Comparison of ENCODE assay signal across 15 cellular contexts in genomic region chr13:41919031-41919740, GRCh38. TPM values are rescaled to one million over a fixed set of nuclear protein-coding genes. Genes with fewer than 3 reads are reported as not detected.
A peak's percentile ranks its signal among the peaks of the same experiment; 100 is the strongest.
DNase-seq lines count a peak whose midpoint lies in the region; FAIRE-seq and TF ChIP-seq lines count a peak whose summit lies in the region.
"Had no signal": no experiment of that assay in that cellular context is flagged by ENCODE, and none has a peak within 500 bp of the region (broad histone marks: within the 10 kb centered on the region; RNA-seq: fewer than 3 reads in every experiment).

No MANE protein-coding gene starts in this region.

- no peak overlapping the region for H3K56ac ChIP-seq in H1 (replicated peaks; ENCODE audit: insufficient read length, low read depth, low read length)

- H2BK5ac ChIP-seq in H1 (ENCODE audit: low read depth, low read length) (no peak overlapping the region), trophoblast cell (ENCODE audit: low read depth, low read length, poor library complexity) (no peak overlapping the region)

- no peak for TF ChIP-seq EP300 in H1 (IDR thresholded peaks at IDR 0.05; ENCODE audit: borderline replicate concordance in 1 of 2, low read depth in 2 of 2, low read length in 2 of 2)

- peaks cover 7% of the 10 kb centered on the region for H3K36me3 ChIP-seq in OCI-LY7 (ENCODE audit: insufficient read depth, low read length)
- no peaks in the 10 kb centered on the region; a peak in 1 of 8 replicates for H3K36me3 ChIP-seq in H1 (ENCODE audit: control insufficient read depth in 2 of 4, insufficient read depth in 4 of 4, low read length in 3 of 4)
- H3K36me3 ChIP-seq in trophoblast cell (ENCODE audit: control insufficient read depth in 1 of 2, insufficient read depth in 2 of 2, low read length in 2 of 2), result no peaks in the 10 kb centered on the region
- H3K36me3 ChIP-seq: suprapubic skin had no signal

- H4K20me1 ChIP-seq in OCI-LY7 (ENCODE audit: insufficient read depth, low read length), result 0 out of 2 replicates have a peak, but pooled peaks cover 3% of the 10 kb centered on the region
- no peaks in the 10 kb centered on the region for H4K20me1 ChIP-seq in H1 (replicated peaks in 1 of 2; ENCODE audit: control insufficient read depth in 1 of 2, insufficient read depth in 2 of 2, low read length in 2 of 2)

- H3K27ac ChIP-seq in OCI-LY7 (ENCODE audit: low read depth, low read length, poor library complexity, severe bottlenecking) (peak overlapping the region; percentile 41), H1 (ENCODE audit: low read depth, low read length) (no peak overlapping the region), trophoblast cell (ENCODE audit: low read depth, low read length) (no peak overlapping the region)
- H3K27ac ChIP-seq: 22Rv1, GM23248, suprapubic skin had no signal

- no peaks in the 10 kb centered on the region; the same call in 1 of the 2 replicates for H3K23me2 ChIP-seq in H1 (ENCODE audit: low read depth, low read length)

- DNase-seq in DMS 273 (lab: John Stamatoyannopoulos, UW; ENCODE audit: unreplicated experiment), result peak; percentile 3
- DNase-seq in DMS 273 treated with DMSO at 0.1 percent for 48 hours (lab: John Stamatoyannopoulos, UW), result no peak
- DNase-seq in OCI-LY7 (ENCODE audit: low spot score), result peak; percentile 29
- DNase-seq in H1 (ENCODE audit: low read depth in 1 of 2, low spot score in 2 of 2), result no peak
- no peak for DNase-seq in trophoblast cell
- DNase-seq in NCI-H526 (lab: John Stamatoyannopoulos, UW), result no peak
- no peak for DNase-seq in ACHN
- DNase-seq in RKO (ENCODE audit: low spot score), result no peak
- DNase-seq: CD4-positive, CD25-positive, alpha-beta regulatory T cell; endodermal cell; GM23248; NCI-H1930; NCI-H524 treated with DMSO at 0.1 percent for 48 hours had no signal

- H2BK12ac ChIP-seq in H1 (ENCODE audit: low read depth, low read length), result 0 out of 2 replicates have a peak overlapping the region, but pooled peaks have one; percentile 27
- no peak overlapping the region for H2BK12ac ChIP-seq in trophoblast cell (ENCODE audit: low read length)

- H3K4me3 ChIP-seq in OCI-LY7 (ENCODE audit: low read depth, low read length, poor library complexity, severe bottlenecking) (peak overlapping the region; percentile 14), H1 (ENCODE audit: extremely low read depth in 1 of 4, insufficient read depth in 2 of 4, low read depth in 3 of 4, low read length in 4 of 4) (no peak overlapping the region), trophoblast cell (ENCODE audit: low read depth, low read length) (no peak overlapping the region)
- H3K4me3 ChIP-seq: GM23248, suprapubic skin had no signal

- H3K4me1 ChIP-seq in OCI-LY7 (ENCODE audit: insufficient read depth, low read length, poor library complexity, severe bottlenecking), result peaks cover 60% of the 10 kb centered on the region
- H3K4me1 ChIP-seq in H1 (replicated peaks in 1 of 4; ENCODE audit: control insufficient read depth in 3 of 4, insufficient read depth in 4 of 4, low read length in 3 of 4), result peaks cover 0 to 4% (median 0%) of the 10 kb centered on the region in 4 experiments; a peak in 1 of 7 replicates
- H3K4me1 ChIP-seq in trophoblast cell (ENCODE audit: control insufficient read depth in 1 of 2, insufficient read depth in 2 of 2, low read length in 2 of 2), result no peaks in the 10 kb centered on the region

- intact Hi-C loops in OCI-LY7 (cut with micrococcal nuclease; ENCODE audit: unreplicated experiment), result loop anchor here (5.0 to 10.0 kb wide), 3 partner anchors 356 to 457 kb away; partner anchors contain the start of gene AKAP11

- H2AK5ac ChIP-seq in H1 (ENCODE audit: low read depth, low read length), result peak overlapping the region; percentile 19; the same call in 1 of the 2 replicates
- no peak overlapping the region for H2AK5ac ChIP-seq in trophoblast cell (ENCODE audit: low read length)

- H3K9me3 ChIP-seq in OCI-LY7 (ENCODE audit: low read length) (0 out of 2 replicates have a peak, but pooled peaks cover 6% of the 10 kb centered on the region), H1 (ENCODE audit: insufficient read depth in 2 of 2, low read depth in 1 of 2, low read length in 1 of 2) (no peaks in the 10 kb centered on the region), trophoblast cell (ENCODE audit: insufficient read depth, low read depth, low read length) (no peaks in the 10 kb centered on the region)

- no peak overlapping the region for H2BK20ac ChIP-seq in H1 (ENCODE audit: low read length)

- in situ Hi-C loops in ACHN (cut with HindIII; ENCODE audit: low pct_ligation_motif_present, low pct_unique_long_range_greater_than_20kb, low sequenced_read_pairs), result no loop called here

- no peak overlapping the region for H2BK15ac ChIP-seq in H1 (ENCODE audit: low read length)

- H4K8ac ChIP-seq in H1 (ENCODE audit: extremely low read depth, insufficient read depth, low read length) (peak overlapping the region; percentile 16; the same call in 1 of the 2 replicates), trophoblast cell (ENCODE audit: low read depth, low read length) (no peak overlapping the region)

- 83% methylated on average over 3 of the region's 3 CpGs; no CpG with 5 or more reads in 1 of the 2 experiments for WGBS in H1 (ENCODE audit: extremely low coverage in 1 of 2, insufficient coverage in 1 of 2, insufficient read length in 1 of 2, insufficient replicate concordance in 2 of 2, low coverage in 1 of 2, low lambda C conversion rate in 2 of 2, missing lambda C conversion rate in 1 of 2), 2 experiments
- WGBS in trophoblast cell (ENCODE audit: extremely low coverage, insufficient coverage, insufficient read length), result no CpG with 5 or more reads among the region's 3 CpGs

- TF ChIP-seq POLR2A in H1 (IDR thresholded peaks at IDR 0.05; ENCODE audit: control extremely low read depth in 1 of 2, low read depth in 2 of 2, low read length in 2 of 2), result no peak

- no peak overlapping the region for H3K23ac ChIP-seq in H1 (ENCODE audit: insufficient read length)
- no peak overlapping the region for H3K23ac ChIP-seq in trophoblast cell (ENCODE audit: low read length)

- FAIRE-seq in H1 (lab: Jason Lieb, UNC), result no peak

- CTCF ChIA-PET in OCI-LY7 (lab: Charles Lee; ENCODE audit: unreplicated experiment), result interaction anchor here (1.4 kb wide), 1 partner anchor 129 kb away, joined by 3 read pairs; the partner anchor contains the start of gene DGKH
- CTCF ChIA-PET in H1 (lab: Charles Lee; ENCODE audit: partially characterized antibody), result interaction anchor here (0.6 to 1.3 kb wide), 6 partner anchors 9 to 414 kb away, joined by 3 to 5 read pairs (median 3); no protein-coding TSS in a partner anchor

- H3K79me1 ChIP-seq in H1 (ENCODE audit: low read depth, low read length), result no peaks in the 10 kb centered on the region; the same call in 1 of the 2 replicates
- no peaks in the 10 kb centered on the region for H3K79me1 ChIP-seq in trophoblast cell (ENCODE audit: low read length)

- H3K18ac ChIP-seq in H1 (ENCODE audit: extremely low read depth, low read length) (no peak overlapping the region), trophoblast cell (ENCODE audit: low read length) (no peak overlapping the region)

- H3K14ac ChIP-seq in H1 (ENCODE audit: insufficient read length) (no peak overlapping the region), trophoblast cell (ENCODE audit: low read length) (no peak overlapping the region)

- no peaks in the 10 kb centered on the region for H3K27me3 ChIP-seq in H1 (replicated peaks in 1 of 4; ENCODE audit: control insufficient read depth in 3 of 4, extremely low read depth in 1 of 4, insufficient read depth in 3 of 4, low read length in 3 of 4)
- H3K27me3 ChIP-seq in trophoblast cell (ENCODE audit: insufficient read depth, low read length), result no peaks in the 10 kb centered on the region
- H3K27me3 ChIP-seq: suprapubic skin had no signal

- POLR2A ChIA-PET in OCI-LY7 (lab: Charles Lee), result interaction anchor here (0.6 to 2.4 kb wide), 7 partner anchors 8 to 928 kb away, joined by 3 to 9 read pairs (median 5); partner anchors contain the start of gene VWA8
- POLR2A ChIA-PET in H1 (lab: Charles Lee; ENCODE audit: partially characterized antibody), result no interaction called here

- H2AFZ ChIP-seq in OCI-LY7 (ENCODE audit: low read length), result no peak overlapping the region
- H2AFZ ChIP-seq in H1 (ENCODE audit: low read length), result no peak overlapping the region
- no peak overlapping the region for H2AFZ ChIP-seq in trophoblast cell (ENCODE audit: insufficient read depth, low read length, poor library complexity)
- H2AFZ ChIP-seq: GM23248 had no signal

- H4K12ac ChIP-seq in trophoblast cell (ENCODE audit: low read depth, low read length), result no peak overlapping the region

- TF ChIP-seq CTCF in OCI-LY7 (conservative IDR thresholded peaks at IDR 0.05; ENCODE audit: low read length), result no peak
- TF ChIP-seq CTCF in H1 (IDR thresholded peaks at IDR 0.05; ENCODE audit: control extremely low read depth in 1 of 3, insufficient read depth in 1 of 3, low read depth in 1 of 3, low read length in 3 of 3), result no peak

- H3K4me2 ChIP-seq in OCI-LY7 (ENCODE audit: low read length), result peak overlapping the region; percentile 45
- H3K4me2 ChIP-seq in H1 (ENCODE audit: insufficient read depth in 1 of 2, low read depth in 2 of 2, low read length in 2 of 2), result no peak overlapping the region
- no peak overlapping the region for H3K4me2 ChIP-seq in trophoblast cell (ENCODE audit: low read length)

- no peak overlapping the region for H4K5ac ChIP-seq in H1 (ENCODE audit: insufficient read length, low read depth, low read length)

- H3K9ac ChIP-seq in H1 (replicated peaks in 1 of 4; ENCODE audit: extremely low read depth in 1 of 4, low read depth in 3 of 4, low read length in 3 of 4), result no peak overlapping the region
- peak overlapping the region; percentile 9 for H3K9ac ChIP-seq in trophoblast cell (ENCODE audit: low read length)
- H3K9ac ChIP-seq: GM23248 had no signal

- H4K91ac ChIP-seq in H1 (replicated peaks; ENCODE audit: insufficient read length, low read length) (no peak overlapping the region), trophoblast cell (ENCODE audit: low read depth, low read length) (no peak overlapping the region)

- TF ChIP-seq RAD21 in H1 (IDR thresholded peaks at IDR 0.05 in 1 of 2, conservative IDR thresholded peaks at IDR 0.05 in 1 of 2; ENCODE audit: low read depth in 2 of 2, low read length in 2 of 2), result no peak

- H3K4ac ChIP-seq in H1 (replicated peaks; ENCODE audit: insufficient read length, low read depth, low read length) (no peak overlapping the region), trophoblast cell (ENCODE audit: low read depth, low read length) (no peak overlapping the region)

- H3K9me2 ChIP-seq in OCI-LY7 (ENCODE audit: insufficient read depth, low read length), result no peaks in the 10 kb centered on the region

- H3K79me2 ChIP-seq in OCI-LY7 (ENCODE audit: insufficient read depth, low read depth, low read length) (peaks cover 50% of the 10 kb centered on the region), H1 (ENCODE audit: control insufficient read depth in 1 of 2, insufficient read depth in 2 of 2, low read length in 2 of 2) (peaks cover 0 to 7% of the 10 kb centered on the region in 2 experiments; a peak in 1 of 4 replicates), trophoblast cell (ENCODE audit: control insufficient read depth, insufficient read depth, low read length, poor library complexity) (no peaks in the 10 kb centered on the region)

- H2BK120ac ChIP-seq in H1 (replicated peaks; ENCODE audit: low read depth, low read length) (no peak overlapping the region), trophoblast cell (ENCODE audit: insufficient read depth, low read length, poor library complexity) (no peak overlapping the region)

- BruUV-seq in OCI-LY7 (replicated peaks; lab: Mats Ljungman, UMichigan), result no TSS peak

RNA-seq across cellular contexts. Expression of gene VWA8, which starts 41.7 kb away (rescaled TPM):
- total RNA-seq in OCI-LY7 (2014; rRNA removed; shearing (Covaris generic)), result 16.1 and 26.4 TPM in 2 replicates
- total RNA-seq in OCI-LY7 (2022), result 31.2 and 31.5 TPM in 2 replicates
- 17.9 and 19.6 TPM in 2 replicates for total RNA-seq in H1 (2021; fragmentation: NEBNext Ultra II Directional; extraction: Animal tissue kit (Norgen Biotek cat#: 25700))
- 4.6 and 5.9 TPM in 2 replicates for polyA plus RNA-seq in H1 (2011; rRNA removed)
- polyA plus RNA-seq in H1 (2011; cell fraction: cytosol; rRNA removed), result 7.3 TPM
- polyA plus RNA-seq in H1 (2011; cell fraction: nucleus; rRNA removed), result 10.6 TPM
- polyA plus RNA-seq in H1 (2012, experiment 1 of 2), result 6.8 to 10.2 TPM (median 8.6 TPM) in 4 replicates
- polyA plus RNA-seq in H1 (2012, experiment 2 of 2), result 0.50 TPM
- polyA plus RNA-seq in H1 (2013, experiment 1 of 2), result 15.1 TPM
- 12.3 TPM for polyA plus RNA-seq in H1 (2013, experiment 2 of 2)
- 29.4 and 33.3 TPM in 2 replicates for polyA minus RNA-seq in H1 (2011; rRNA and poly(A)+ RNA removed)
- polyA minus RNA-seq in H1 (2011; cell fraction: cytosol; rRNA and poly(A)+ RNA removed), result 9.3 TPM
- polyA minus RNA-seq in H1 (2011; cell fraction: nucleus; rRNA and poly(A)+ RNA removed), result 63.9 TPM
- polyA plus RNA-seq in trophoblast cell (2013), result 4.2 and 4.9 TPM in 2 replicates

Comparison
In these comparisons a context has a peak if more than half of its experiments do, and no peak if none do; other contexts are left out.
1. DNase-seq: peak in DMS 273 (single experiment) and OCI-LY7 (single experiment); none in DMS 273 treated with DMSO at 0.1 percent for 48 hours (single experiment), H1 (0 of 2), trophoblast cell (0 of 2), NCI-H526 (0 of 2), ACHN (single experiment) and RKO (single experiment).